ENCODE assay signal across 17 cellular contexts in genomic region chr14:60310086-60310684, GRCh38.
A peak's percentile ranks its signal among the peaks of the same experiment; 100 is the strongest.
DNase-seq lines count a peak whose midpoint lies in the region; ATAC-seq and TF ChIP-seq lines count a peak whose summit lies in the region.
"Had no signal": no experiment of that assay in that cellular context is flagged by ENCODE, and none has a peak within 500 bp of the region (broad histone marks: within the 10 kb centered on the region; RNA-seq: fewer than 3 reads in every experiment).

No MANE protein-coding gene starts in this region.

- no peak overlapping the region for H3K27ac ChIP-seq in HEK293 (ENCODE audit: extremely low read depth, low read depth, low read length)

- no peak overlapping the region for H3K4me3 ChIP-seq in HEK293 (ENCODE audit: low read depth, low read length)
- H3K4me3 ChIP-seq: HAP-1 had no signal

- DNase-seq in NCI-H1436 treated with DMSO at 0.1 percent for 48 hours (lab: John Stamatoyannopoulos, UW), result peak; percentile 17
- peak; percentile 14 for DNase-seq in OCI-M1 (lab: John Stamatoyannopoulos, UW)
- DNase-seq in fibroblast of peridontal ligament (ENCODE audit: extremely low read depth), result peak; percentile 23
- DNase-seq in SIG-M5 (lab: John Stamatoyannopoulos, UW), result no peak
- DNase-seq: activated CD4-positive, alpha-beta T cell treated with anti-CD3 and anti-CD28 coated beads for 48 hours; anterior cingulate cortex; CD8-positive, alpha-beta memory T cell; effector CD4-positive, alpha-beta T cell; KG1; NCI-H1092 treated with DMSO at 0.1 percent for 48 hours had no signal

- no peak overlapping the region for H3K4me3 Mint-ChIP-seq in activated T-helper 17 cell treated with anti-CD3 and anti-CD28 coated beads, Interleukin-2, amount 50 U/mL, for 72 hours
- H3K4me3 Mint-ChIP-seq: CD8-positive, alpha-beta memory T cell; central memory CD8-positive, alpha-beta T cell; neural crest cell had no signal

- CTCF ChIA-PET in HEK293 (lab: Yijun Ruan, JAX), result interaction anchor here (0.5 to 2.2 kb wide), 6 partner anchors 9 to 44 kb away, joined by 3 to 10 read pairs (median 4); no protein-coding TSS in a partner anchor

- no peaks in the 10 kb centered on the region for H3K9me3 ChIP-seq in HEK293 (ENCODE audit: control insufficient read depth, insufficient read depth, low read depth, low read length)
- H3K9me3 ChIP-seq: HAP-1 had no signal

- POLR2A ChIA-PET in HEK293 (lab: Yijun Ruan, JAX), result no interaction called here

- TF ChIP-seq CTCF in HEK293 (tag by site-specific recombination; IDR thresholded peaks at IDR 0.05), result no peak

- H3K27ac Mint-ChIP-seq in activated T-helper 17 cell treated with anti-CD3 and anti-CD28 coated beads, Interleukin-2, amount 50 U/mL, for 72 hours, result no peak overlapping the region

- H3K36me3 ChIP-seq in HEK293 (ENCODE audit: control insufficient read depth in 2 of 2, insufficient read depth in 1 of 2, low read length in 2 of 2), result no peaks in the 10 kb centered on the region
- H3K36me3 ChIP-seq: HAP-1 had no signal

- peaks cover 10% of the 10 kb centered on the region; the same call in 1 of the 2 replicates for H3K4me1 ChIP-seq in HEK293 (ENCODE audit: control insufficient read depth, insufficient read depth, low read length)

- peaks cover 5% of the 10 kb centered on the region for H3K27me3 Mint-ChIP-seq in activated T-helper 17 cell treated with anti-CD3 and anti-CD28 coated beads, Interleukin-2, amount 50 U/mL, for 72 hours

- H3K4me1 Mint-ChIP-seq in activated T-helper 17 cell treated with anti-CD3 and anti-CD28 coated beads, Interleukin-2, amount 50 U/mL, for 72 hours, result no peaks in the 10 kb centered on the region
- H3K4me1 Mint-ChIP-seq: CD8-positive, alpha-beta memory T cell; central memory CD8-positive, alpha-beta T cell; neural crest cell had no signal

- no peak for ATAC-seq in activated T-helper 17 cell treated with anti-CD3 and anti-CD28 coated beads, Interleukin-2, amount 50 U/mL, for 72 hours (replicated peaks)
- no peak for ATAC-seq in GM21737 (IDR thresholded peaks at IDR 0.05; ENCODE audit: unreplicated experiment)
- no peak for ATAC-seq in HG03097 (IDR thresholded peaks at IDR 0.05; ENCODE audit: low FRiP score, unreplicated experiment)

- no peaks in the 10 kb centered on the region for H3K36me3 Mint-ChIP-seq in activated T-helper 17 cell treated with anti-CD3 and anti-CD28 coated beads, Interleukin-2, amount 50 U/mL, for 72 hours (ENCODE audit: low read depth)

- H3K9me3 Mint-ChIP-seq in activated T-helper 17 cell treated with anti-CD3 and anti-CD28 coated beads, Interleukin-2, amount 50 U/mL, for 72 hours, result peaks cover 3% of the 10 kb centered on the region
- H3K9me3 Mint-ChIP-seq: CD8-positive, alpha-beta memory T cell; central memory CD8-positive, alpha-beta T cell had no signal

TF ChIP-seq in HEK293, 187 proteins besides CTCF, POLR2A, EP300 and RAD21:
- TF ChIP-seq ZNF394 (tag by site-specific recombination; IDR thresholded peaks at IDR 0.05; ENCODE audit: borderline replicate concordance) (peak; percentile 91), KLF10 (tag by site-specific recombination; IDR thresholded peaks at IDR 0.05) (peak; percentile 47; the same call in 1 of the 2 replicates), TRIM28 (IDR thresholded peaks at IDR 0.05; ENCODE audit: borderline replicate concordance, low read length) (peak; percentile 16; the same call in 1 of the 2 replicates), ZNF2 (tag by site-specific recombination; IDR thresholded peaks at IDR 0.05) (no peak), ZBTB17 (tag by site-specific recombination; IDR thresholded peaks at IDR 0.05) (peak; percentile 41; the same call in 1 of the 2 replicates), ZNF341 (tag by site-specific recombination; IDR thresholded peaks at IDR 0.05; ENCODE audit: low read depth) (0 out of 2 replicates have a peak, but pooled peaks have one; percentile 13), KLF9 (tag by site-specific recombination; IDR thresholded peaks at IDR 0.05; ENCODE audit: low read depth) (peak; percentile 68), ZNF529 (tag by site-specific recombination; IDR thresholded peaks at IDR 0.05; ENCODE audit: insufficient replicate concordance) (no peak), MYNN (tag by site-specific recombination; IDR thresholded peaks at IDR 0.05; ENCODE audit: borderline replicate concordance) (peak; percentile 77), SP2 (tag by site-specific recombination; IDR thresholded peaks at IDR 0.05) (peak; percentile 22; the same call in 1 of the 2 replicates), ZXDB (tag by site-specific recombination; IDR thresholded peaks at IDR 0.05) (no peak)
TF ChIP-seq in HEK293: peak in this region for 8.
